Comparison of ENCODE assay signal across 8 cellular contexts in the genomic region with DNA sequence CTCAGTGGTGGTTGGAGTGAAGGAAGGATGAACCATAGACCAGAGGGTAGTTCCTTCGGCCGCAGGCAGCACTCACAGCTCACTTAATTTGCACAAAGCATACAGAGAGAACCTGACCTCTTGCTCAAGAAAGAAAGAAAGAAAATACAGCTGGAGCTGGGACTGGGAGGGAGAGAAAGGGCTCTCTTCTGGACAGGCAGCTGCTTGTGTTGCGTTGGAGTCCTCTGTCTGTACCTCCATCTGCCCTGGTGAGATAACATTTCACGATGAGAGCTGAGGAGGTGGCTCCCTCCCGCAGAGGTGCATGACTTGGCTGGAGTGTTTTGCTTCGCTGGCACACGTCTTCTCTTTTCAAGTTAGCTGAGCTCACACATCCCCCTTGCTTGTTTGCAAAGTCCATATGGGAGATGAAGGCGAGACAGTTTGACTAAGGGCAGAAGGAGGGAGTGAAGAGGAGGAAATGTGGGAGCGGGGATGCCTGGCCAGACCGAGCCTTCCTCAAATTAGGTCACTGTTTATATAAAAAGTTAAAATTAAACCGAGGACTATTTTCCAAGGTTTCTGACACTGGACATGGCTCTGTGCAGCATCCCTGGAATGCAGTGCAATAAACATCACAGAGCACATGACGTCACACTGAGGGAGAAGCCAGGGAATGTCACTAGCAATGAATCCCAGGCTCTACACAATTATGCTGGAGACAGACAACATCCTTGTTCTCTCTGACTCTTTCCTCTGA.
A peak's percentile ranks its signal among the peaks of the same experiment; 100 is the strongest.
DNase-seq lines count a peak whose midpoint lies in the region; ATAC-seq, FAIRE-seq and TF ChIP-seq lines count a peak whose summit lies in the region.

No MANE protein-coding gene starts in this region.

- H3K9me3 ChIP-seq in psoas muscle, result no peaks in the 10 kb centered on the region

- H2BK120ac ChIP-seq in mesendoderm (ENCODE audit: low read depth, low read length), result no peak overlapping the region

- H3K36me3 ChIP-seq in psoas muscle (ENCODE audit: insufficient read depth in 1 of 2, low read depth in 1 of 2), result no peaks in the 10 kb centered on the region
- H3K36me3 ChIP-seq in mesendoderm (ENCODE audit: control insufficient read depth, insufficient read depth, low read length), result no peaks in the 10 kb centered on the region

- H4K8ac ChIP-seq in mesendoderm (ENCODE audit: low read depth, low read length), result no peak overlapping the region

- H3K9ac ChIP-seq in mesendoderm (ENCODE audit: low read length), result no peak overlapping the region

- no peak overlapping the region for H2BK15ac ChIP-seq in mesendoderm (replicated peaks; ENCODE audit: low read depth)

- H3K56ac ChIP-seq in mesendoderm (ENCODE audit: low read length), result no peak overlapping the region

- H2AK5ac ChIP-seq in mesendoderm (ENCODE audit: low read length), result no peak overlapping the region

- intact Hi-C loops in psoas muscle (cut with DNase I), result no loop called here

- H2BK5ac ChIP-seq in mesendoderm (ENCODE audit: low read length), result no peak overlapping the region

- ATAC-seq in psoas muscle, result peak; percentile 63 to 88 (median 80)

- no peak overlapping the region for H3K23ac ChIP-seq in mesendoderm (ENCODE audit: low read length)

- 17 to 25% (median 19%) methylated on average over 12 of the region's 12 CpGs for WGBS in psoas muscle, 3 donors
- WGBS in mesendoderm (ENCODE audit: extremely low coverage, insufficient coverage, low lambda C conversion rate), result no CpG with 5 or more reads among the region's 12 CpGs

- no peaks in the 10 kb centered on the region for H3K79me1 ChIP-seq in mesendoderm (ENCODE audit: low read length)

- peak; percentile 36 for DNase-seq in CMK (ENCODE audit: low read depth)
- DNase-seq in RPMI7951 (ENCODE audit: low read depth), result peak; percentile 53
- DNase-seq in frontal cortex (ENCODE audit: low spot score in 2 of 2), result peak; percentile 8 to 60
- DNase-seq in psoas muscle, result peak; percentile 40 to 58
- DNase-seq in mesendoderm, result no peak
- DNase-seq in MV-4-11 (lab: John Stamatoyannopoulos, UW), result no peak
- DNase-seq in activated effector memory CD4-positive, alpha-beta T cell treated with Interleukin-2 at 50 U/mL for 16 hours, result no peak
- no peak for DNase-seq in nucleus accumbens (lab: John Stamatoyannopoulos, UW)

- peaks cover 21% of the 10 kb centered on the region for H3K4me1 ChIP-seq in psoas muscle
- no peaks in the 10 kb centered on the region for H3K4me1 ChIP-seq in mesendoderm (ENCODE audit: control insufficient read depth, low read depth, low read length)

- H3K4me3 ChIP-seq in psoas muscle, result no peak overlapping the region
- no peak overlapping the region for H3K4me3 ChIP-seq in mesendoderm (ENCODE audit: low read length)

- H3K27me3 ChIP-seq in psoas muscle (ENCODE audit: insufficient read depth in 3 of 3, low read length in 2 of 3) (no peaks in the 10 kb centered on the region), mesendoderm (ENCODE audit: insufficient read depth, low read length, poor library complexity) (no peaks in the 10 kb centered on the region)

- FAIRE-seq in frontal cortex (lab: Jason Lieb, UNC), result no peak

- H3K79me2 ChIP-seq in mesendoderm (ENCODE audit: control insufficient read depth, insufficient read depth, low read length), result no peaks in the 10 kb centered on the region

- no peak for TF ChIP-seq CTCF in psoas muscle (IDR thresholded peaks at IDR 0.05)

- H3K4ac ChIP-seq in mesendoderm (ENCODE audit: low read depth, low read length), result no peak overlapping the region

- H3K18ac ChIP-seq in mesendoderm (ENCODE audit: low read length), result no peak overlapping the region

- H4K5ac ChIP-seq in mesendoderm (ENCODE audit: low read length), result no peak overlapping the region

- peak overlapping the region; percentile 13 for H3K27ac ChIP-seq in psoas muscle
- no peak overlapping the region for H3K27ac ChIP-seq in mesendoderm (ENCODE audit: low read depth, low read length)

- no peak overlapping the region for H3K4me2 ChIP-seq in mesendoderm (ENCODE audit: low read length)

Comparison
In these comparisons a context has a peak if more than half of its experiments do, and no peak if none do; other contexts are left out.
1. DNase-seq: peak in CMK (single experiment), RPMI7951 (single experiment), frontal cortex (2 of 2) and psoas muscle (2 of 2); none in mesendoderm (single experiment), MV-4-11 (single experiment), activated effector memory CD4-positive, alpha-beta T cell treated with Interleukin-2 at 50 U/mL for 16 hours (single experiment) and nucleus accumbens (0 of 56).